Comparison of ENCODE assay signal across 2 cellular contexts in genomic region chr1:36300526-36300925, GRCh38.
TF ChIP-seq lines count a peak whose summit lies in the region.

No MANE protein-coding gene starts in this region.

TF ChIP-seq in IMR-90, 13 proteins besides CTCF, POLR2A, EP300 and RAD21:
- TF ChIP-seq CHD1 (IDR thresholded peaks at IDR 0.05; ENCODE audit: low read depth, low read length) = no peak
- no peak for TF ChIP-seq BHLHE40 (IDR thresholded peaks at IDR 0.05; ENCODE audit: low read depth, low read length)
- no peak for TF ChIP-seq NFE2L2 (IDR thresholded peaks at IDR 0.05; ENCODE audit: low read depth, low read length)
TF ChIP-seq in IMR-90: peak in this region for 0.

TF ChIP-seq in GM12891, 5 proteins besides CTCF, POLR2A, EP300 and RAD21:
- TF ChIP-seq POU2F2 (IDR thresholded peaks at IDR 0.05; ENCODE audit: low read depth, low read length) (no peak), TAF1 (IDR thresholded peaks at IDR 0.05; ENCODE audit: low read depth, low read length) (no peak), PAX5 (IDR thresholded peaks at IDR 0.05; ENCODE audit: insufficient read depth, low read length, severe bottlenecking) (no peak), POLR2AphosphoS5 (IDR thresholded peaks at IDR 0.05; ENCODE audit: low read depth, low read length) (no peak), SPI1 (IDR thresholded peaks at IDR 0.05; ENCODE audit: low read depth, low read length) (no peak)
